15 cellular contexts compared by ENCODE assay signal in genomic region chr2:2788076-2788475, GRCh38.
DNase-seq lines count a peak whose midpoint lies in the region; ATAC-seq and TF ChIP-seq lines count a peak whose summit lies in the region.
"Had no signal": no experiment of that assay in that cellular context is flagged by ENCODE, and none has a peak within 500 bp of the region (broad histone marks: within the 10 kb centered on the region; RNA-seq: fewer than 3 reads in every experiment).

No MANE protein-coding gene starts in this region.

- no peaks in the 10 kb centered on the region for H3K4me1 ChIP-seq in psoas muscle
- H3K4me1 ChIP-seq: colonic mucosa had no signal

- peaks cover 3% of the 10 kb centered on the region for H3K36me3 Mint-ChIP-seq in glutamatergic neuron (ENCODE audit: unreplicated experiment)
- H3K36me3 Mint-ChIP-seq in stimulated activated memory B cell treated with anti-CD40 and anti-IgM and Interleukin-4, amounts not matched to agents 10 μg/mL and 1 μg/mL and 100 μg/mL, for 72 hours, result no peaks in the 10 kb centered on the region

- TF ChIP-seq CTCF in glutamatergic neuron (IDR thresholded peaks at IDR 0.05; ENCODE audit: partially characterized antibody, unreplicated experiment), result no peak
- TF ChIP-seq CTCF in psoas muscle (IDR thresholded peaks at IDR 0.05), result no peak

- H3K27me3 ChIP-seq in psoas muscle (ENCODE audit: insufficient read depth in 3 of 3, low read length in 2 of 3), result no peaks in the 10 kb centered on the region
- H3K27me3 ChIP-seq: colonic mucosa had no signal

- H3K27ac Mint-ChIP-seq in glutamatergic neuron (ENCODE audit: unreplicated experiment), result peak overlapping the region; percentile 8
- no peak overlapping the region for H3K27ac Mint-ChIP-seq in stimulated activated memory B cell treated with anti-CD40 and anti-IgM and Interleukin-4, amounts not matched to agents 10 μg/mL and 1 μg/mL and 100 μg/mL, for 72 hours

- peaks cover 5% of the 10 kb centered on the region for H3K9me3 Mint-ChIP-seq in glutamatergic neuron (ENCODE audit: unreplicated experiment)
- H3K9me3 Mint-ChIP-seq in stimulated activated memory B cell treated with anti-CD40 and anti-IgM and Interleukin-4, amounts not matched to agents 10 μg/mL and 1 μg/mL and 100 μg/mL, for 72 hours, result peaks cover 3% of the 10 kb centered on the region

- H3K4me3 ChIP-seq in psoas muscle, result no peak overlapping the region
- H3K4me3 ChIP-seq: colonic mucosa, GM12878 had no signal

- no peaks in the 10 kb centered on the region for H3K9me3 ChIP-seq in psoas muscle
- H3K9me3 ChIP-seq: colonic mucosa had no signal

- peaks cover 4% of the 10 kb centered on the region for H3K4me1 Mint-ChIP-seq in glutamatergic neuron (ENCODE audit: low read depth, unreplicated experiment)
- H3K4me1 Mint-ChIP-seq in stimulated activated memory B cell treated with anti-CD40 and anti-IgM and Interleukin-4, amounts not matched to agents 10 μg/mL and 1 μg/mL and 100 μg/mL, for 72 hours, result no peaks in the 10 kb centered on the region

- WGBS in psoas muscle, 3 donors, result 57 to 73% (median 66%) methylated on average over 3 of the region's 3 CpGs

- no peak overlapping the region for H3K4me3 Mint-ChIP-seq in glutamatergic neuron (ENCODE audit: unreplicated experiment)
- H3K4me3 Mint-ChIP-seq in stimulated activated memory B cell treated with anti-CD40 and anti-IgM and Interleukin-4, amounts not matched to agents 10 μg/mL and 1 μg/mL and 100 μg/mL, for 72 hours, result no peak overlapping the region

- no peak overlapping the region for H3K27ac ChIP-seq in psoas muscle
- H3K27ac ChIP-seq: colonic mucosa had no signal

- intact Hi-C loops in cardiac septum (cut with DNase I) (no loop called here), left cardiac atrium (cut with DNase I) (no loop called here), psoas muscle (cut with DNase I) (no loop called here)

- peaks cover 6% of the 10 kb centered on the region for H3K27me3 Mint-ChIP-seq in glutamatergic neuron (ENCODE audit: unreplicated experiment)
- H3K27me3 Mint-ChIP-seq in stimulated activated memory B cell treated with anti-CD40 and anti-IgM and Interleukin-4, amounts not matched to agents 10 μg/mL and 1 μg/mL and 100 μg/mL, for 72 hours, result peaks cover 38% of the 10 kb centered on the region

- ATAC-seq in left cardiac atrium (no peak), GM21737 (IDR thresholded peaks at IDR 0.05; ENCODE audit: unreplicated experiment) (no peak), psoas muscle (no peak)
- ATAC-seq in stimulated activated memory B cell treated with anti-CD40 and anti-IgM and Interleukin-4, amounts not matched to agents 10 μg/mL and 1 μg/mL and 100 μg/mL, for 72 hours, result no peak
- ATAC-seq: activated CD4-positive, CD25-positive, alpha-beta regulatory T cell treated with anti-CD3 and anti-CD28 coated beads, Interleukin-2, amount 50 U/mL, for 24 hours; GM12878; sciatic nerve had no signal

- H3K36me3 ChIP-seq in psoas muscle (ENCODE audit: insufficient read depth in 1 of 2, low read depth in 1 of 2), result no peaks in the 10 kb centered on the region
- H3K36me3 ChIP-seq: colonic mucosa had no signal

- DNase-seq in cardiac septum (ENCODE audit: low spot score), result peak; percentile 59
- no peak for DNase-seq in left cardiac atrium
- peak; percentile 58 for DNase-seq in NCI-H2171 (lab: John Stamatoyannopoulos, UW)
- no peak for DNase-seq in glutamatergic neuron
- DNase-seq in SW480 (ENCODE audit: low spot score), result no peak
- no peak for DNase-seq in psoas muscle
- DNase-seq: activated naive CD4-positive, alpha-beta T cell; colonic mucosa; SIG-M5; T-helper 2 cell had no signal

Comparison
In these comparisons a context has a peak if more than half of its experiments do, and no peak if none do; other contexts are left out.
1. DNase-seq: peak in cardiac septum (single experiment) and NCI-H2171 (single experiment); none in left cardiac atrium (single experiment), glutamatergic neuron (single experiment), SW480 (single experiment) and psoas muscle (0 of 2).